Comparison of ENCODE assay signal across 27 cellular contexts in genomic region chr10:33257439-33257838, GRCh38.
"Had no signal": no experiment of that assay in that cellular context is flagged by ENCODE, and none has a peak within 500 bp of the region (broad histone marks: within the 10 kb centered on the region; RNA-seq: fewer than 3 reads in every experiment).

No MANE protein-coding gene starts in this region.

- H3K9ac ChIP-seq: parathyroid adenoma had no signal

- H3K79me2 ChIP-seq: parathyroid adenoma had no signal

- H3K9me3 Mint-ChIP-seq: activated B cell treated with CpG ODN at 0.5 μM for 24 hours; activated CD8-positive, alpha-beta T cell treated with anti-CD3 and anti-CD28 coated beads for 36 hours; memory B cell; T-helper 2 cell treated with Interferon-gamma antibody and Interleukin-4, amounts not matched to agents 5 μg/mL and 100 μg/mL, for 36 hours had no signal

- ATAC-seq: activated CD8-positive, alpha-beta T cell treated with anti-CD3 and anti-CD28 coated beads for 36 hours; activated T-helper 17 cell treated with anti-CD3 and anti-CD28 coated beads, Interleukin-2, amount 50 U/mL, for 72 hours; body of pancreas; left ventricle myocardium superior; naive thymus-derived CD4-positive, alpha-beta T cell had no signal

- H3K36me3 Mint-ChIP-seq: memory B cell had no signal

- H3K36me3 ChIP-seq: neutrophil had no signal

- H3K4me3 ChIP-seq: body of pancreas, dorsolateral prefrontal cortex had no signal

- DNase-seq: activated B cell treated with CpG ODN at 0.5 μM for 24 hours; activated CD4-positive, alpha-beta T cell treated with anti-CD3 and anti-CD28 coated beads, Interleukin-2, amount 10 ng/mL, durations not matched to agents 24 days and 14 days; activated CD8-positive, alpha-beta T cell treated with anti-CD3 and anti-CD28 coated beads for 36 hours; activated naive CD4-positive, alpha-beta T cell; activated naive CD8-positive, alpha-beta T cell treated with anti-CD3 and anti-CD28 coated beads for 36 hours; activated T-cell treated with anti-CD3 and anti-CD28 coated beads, Interleukin-2, amount 50 U/mL, for 1 hour; amygdala; body of pancreas; central memory CD4-positive, alpha-beta T cell; dorsolateral prefrontal cortex; foreskin melanocyte; left ventricle myocardium superior; naive thymus-derived CD4-positive, alpha-beta T cell; retina; stimulated activated CD4-positive, alpha-beta T cell treated with anti-CD3 and anti-CD28 coated beads, Interleukin-12 subunit alpha, Interleukin-12 subunit beta, amount 100 ng/mL, for 4 hours; stimulated activated CD4-positive, alpha-beta T cell treated with anti-CD3 and anti-CD28 coated beads, Interleukin-1b, Interleukin-23, amount 100 ng/mL, for 48 hours; stimulated activated CD8-positive, alpha-beta memory T cell treated with anti-CD3 and anti-CD28 coated beads, Interleukin-4, amount 100 ng/mL, for 48 hours; stimulated activated naive CD4-positive, alpha-beta T cell had no signal

- H3K27ac Mint-ChIP-seq: activated B cell treated with CpG ODN at 0.5 μM for 24 hours; activated CD4-positive, alpha-beta T cell treated with anti-CD3 and anti-CD28 coated beads, Interleukin-2, amount 10 ng/mL, durations not matched to agents 24 days and 14 days; activated CD8-positive, alpha-beta T cell treated with anti-CD3 and anti-CD28 coated beads for 36 hours; activated naive CD8-positive, alpha-beta T cell treated with anti-CD3 and anti-CD28 coated beads for 36 hours; activated T-helper 17 cell treated with anti-CD3 and anti-CD28 coated beads, Interleukin-2, amount 50 U/mL, for 72 hours; memory B cell; naive thymus-derived CD4-positive, alpha-beta T cell; T-helper 2 cell treated with Interferon-gamma antibody and Interleukin-4, amounts not matched to agents 5 μg/mL and 100 μg/mL, for 36 hours had no signal

- H3K4me1 Mint-ChIP-seq: activated B cell treated with CpG ODN at 0.5 μM for 24 hours, memory B cell had no signal

- H3K4me1 ChIP-seq: parathyroid adenoma had no signal

- FAIRE-seq: colon, TTC549, urothelium cell line had no signal

- H3K27me3 ChIP-seq: body of pancreas, neutrophil had no signal

- H3K27me3 Mint-ChIP-seq: activated B cell treated with CpG ODN at 0.5 μM for 24 hours; activated naive CD8-positive, alpha-beta T cell treated with anti-CD3 and anti-CD28 coated beads for 36 hours had no signal

- H3K4me3 Mint-ChIP-seq: activated B cell treated with CpG ODN at 0.5 μM for 24 hours; activated CD4-positive, alpha-beta T cell treated with anti-CD3 and anti-CD28 coated beads, Interleukin-2, amount 10 ng/mL, durations not matched to agents 24 days and 14 days; activated CD8-positive, alpha-beta T cell treated with anti-CD3 and anti-CD28 coated beads for 36 hours; activated naive CD8-positive, alpha-beta T cell treated with anti-CD3 and anti-CD28 coated beads for 36 hours; activated T-helper 17 cell treated with anti-CD3 and anti-CD28 coated beads, Interleukin-2, amount 50 U/mL, for 72 hours; memory B cell; naive thymus-derived CD4-positive, alpha-beta T cell; T-helper 2 cell treated with Interferon-gamma antibody and Interleukin-4, amounts not matched to agents 5 μg/mL and 100 μg/mL, for 36 hours had no signal

- H2AFZ ChIP-seq: parathyroid adenoma had no signal

- H3K9me3 ChIP-seq: body of pancreas, neutrophil had no signal

- H3K27ac ChIP-seq: body of pancreas, dorsolateral prefrontal cortex, epithelial cell of prostate, neutrophil, parathyroid adenoma had no signal
